ENCODE assay signal across 25 cellular contexts in genomic region chr3:42680256-42680655, GRCh38. TPM values are rescaled to one million over a fixed set of nuclear protein-coding genes. Genes with fewer than 3 reads are reported as not detected.
A peak's percentile ranks its signal among the peaks of the same experiment; 100 is the strongest.
DNase-seq lines count a peak whose midpoint lies in the region; ATAC-seq lines count a peak whose summit lies in the region.
"Had no signal": no experiment of that assay in that cellular context is flagged by ENCODE, and none has a peak within 500 bp of the region (broad histone marks: within the 10 kb centered on the region; RNA-seq: fewer than 3 reads in every experiment).

No MANE protein-coding gene starts in this region.

- H3K9me3 Mint-ChIP-seq in activated T-cell treated with anti-CD3 and anti-CD28 coated beads, Interleukin-2, amount 50 U/mL, for 72 hours = peaks cover 12 to 14% of the 10 kb centered on the region in 2 donors

- no peak for DNase-seq in activated T-cell treated with anti-CD3 and anti-CD28 coated beads, Interleukin-2, amount 50 U/mL, for 72 hours
- DNase-seq in activated T-cell treated with anti-CD3 and anti-CD28 coated beads, Interleukin-2, amount 50 U/mL, for 48 hours = no peak
- DNase-seq in RKO (ENCODE audit: low spot score) (peak; percentile 28), fibroblast of peridontal ligament (ENCODE audit: extremely low read depth) (peak; percentile 60), stromal cell of bone marrow (ENCODE audit: low read depth) (peak; percentile 38), HT-29 (ENCODE audit: low spot score) (no peak)
- DNase-seq: 8988T; activated CD4-positive, alpha-beta T cell treated with anti-CD3 and anti-CD28 coated beads, Interleukin-2, amount 10 ng/mL, durations not matched to agents 24 days and 14 days; endodermal cell; heart left ventricle; left colon; NCI-H187 treated with DMSO at 0.1 percent for 48 hours; NCI-H69; RPMI8226; stimulated activated CD4-positive, alpha-beta T cell treated with anti-CD3 and anti-CD28 coated beads, Interleukin-1b, Interleukin-23, amount 100 ng/mL, for 48 hours; T-helper 17 cell had no signal

- no peak overlapping the region for H3K27ac Mint-ChIP-seq in activated T-cell treated with anti-CD3 and anti-CD28 coated beads, Interleukin-2, amount 50 U/mL, for 72 hours
- H3K27ac Mint-ChIP-seq: activated CD4-positive, alpha-beta T cell treated with anti-CD3 and anti-CD28 coated beads, Interleukin-2, amount 10 ng/mL, durations not matched to agents 24 days and 14 days; B cell; brain; endodermal cell; stimulated activated memory B cell treated with anti-CD40 and anti-IgM and Interleukin-4, amounts not matched to agents 10 μg/mL and 1 μg/mL and 100 μg/mL, for 72 hours; T-helper 17 cell had no signal

- peak; percentile 22 to 42 for ATAC-seq in activated T-cell treated with anti-CD3 and anti-CD28 coated beads, Interleukin-2, amount 50 U/mL, for 72 hours (replicated peaks in 1 of 2)
- no peak for ATAC-seq in GM19463 (IDR thresholded peaks at IDR 0.05; ENCODE audit: unreplicated experiment)
- no peak for ATAC-seq in HG03175 (IDR thresholded peaks at IDR 0.05; ENCODE audit: unreplicated experiment)
- ATAC-seq: heart left ventricle; left colon; stimulated activated memory B cell treated with anti-CD40 and anti-IgM and Interleukin-4, amounts not matched to agents 10 μg/mL and 1 μg/mL and 100 μg/mL, for 72 hours; T-helper 17 cell had no signal

- H3K4me3 Mint-ChIP-seq in activated T-cell treated with anti-CD3 and anti-CD28 coated beads, Interleukin-2, amount 50 U/mL, for 72 hours = no peak overlapping the region
- H3K4me3 Mint-ChIP-seq: activated CD4-positive, alpha-beta T cell treated with anti-CD3 and anti-CD28 coated beads, Interleukin-2, amount 10 ng/mL, durations not matched to agents 24 days and 14 days; B cell; brain; endodermal cell; stimulated activated memory B cell treated with anti-CD40 and anti-IgM and Interleukin-4, amounts not matched to agents 10 μg/mL and 1 μg/mL and 100 μg/mL, for 72 hours; T-helper 17 cell had no signal

- H3K27me3 Mint-ChIP-seq in activated T-cell treated with anti-CD3 and anti-CD28 coated beads, Interleukin-2, amount 50 U/mL, for 72 hours (ENCODE audit: low read depth) = peaks cover 25% of the 10 kb centered on the region

- H3K36me3 Mint-ChIP-seq in activated T-cell treated with anti-CD3 and anti-CD28 coated beads, Interleukin-2, amount 50 U/mL, for 72 hours (ENCODE audit: insufficient read depth in 2 of 2) = peaks cover 18 to 20% of the 10 kb centered on the region in 2 donors
- H3K36me3 Mint-ChIP-seq: brain had no signal

- H3K4me1 Mint-ChIP-seq in activated T-cell treated with anti-CD3 and anti-CD28 coated beads, Interleukin-2, amount 50 U/mL, for 72 hours (ENCODE audit: low read depth) = peaks cover 33% of the 10 kb centered on the region
- H3K4me1 Mint-ChIP-seq: activated CD4-positive, alpha-beta T cell treated with anti-CD3 and anti-CD28 coated beads, Interleukin-2, amount 10 ng/mL, durations not matched to agents 24 days and 14 days; B cell; endodermal cell; stimulated activated memory B cell treated with anti-CD40 and anti-IgM and Interleukin-4, amounts not matched to agents 10 μg/mL and 1 μg/mL and 100 μg/mL, for 72 hours had no signal

RNA-seq across cellular contexts. Expression of gene KLHL40, which starts 5.1 kb away (rescaled TPM):
- total RNA-seq in activated T-cell treated with anti-CD3 and anti-CD28 coated beads, Interleukin-2, amount 50 U/mL, for 72 hours = not detected
- total RNA-seq in HT-29 (2014; rRNA removed; shearing (Covaris generic)) = not detected in 2 replicates
- total RNA-seq: activated CD4-positive, alpha-beta T cell treated with anti-CD3 and anti-CD28 coated beads, Interleukin-2, amount 10 ng/mL, durations not matched to agents 24 days and 14 days; B cell; Caco-2; Daoy; endodermal cell; H1; left colon; T-helper 17 cell; thoracic aorta had no signal

RNA-seq across cellular contexts. Expression of gene HHATL, which starts 22.3 kb away (rescaled TPM):
- not detected for total RNA-seq in activated T-cell treated with anti-CD3 and anti-CD28 coated beads, Interleukin-2, amount 50 U/mL, for 72 hours
- total RNA-seq in HT-29 (2014; rRNA removed; shearing (Covaris generic)) = not detected in 2 replicates
- total RNA-seq: activated CD4-positive, alpha-beta T cell treated with anti-CD3 and anti-CD28 coated beads, Interleukin-2, amount 10 ng/mL, durations not matched to agents 24 days and 14 days; B cell; Caco-2; Daoy; endodermal cell; H1; T-helper 17 cell; thoracic aorta had no signal

RNA-seq across cellular contexts. Expression of gene ZBTB47, which starts 26.8 kb away (rescaled TPM):
- total RNA-seq in activated T-cell treated with anti-CD3 and anti-CD28 coated beads, Interleukin-2, amount 50 U/mL, for 72 hours = under 1 TPM; 0.55 to 0.69 TPM
- total RNA-seq in HT-29 (2014; rRNA removed; shearing (Covaris generic)) = 1.1 TPM in 2 replicates

Comparison
In these comparisons a context has a peak if more than half of its experiments do, and no peak if none do; other contexts are left out.
1. ATAC-seq: peak in activated T-cell treated with anti-CD3 and anti-CD28 coated beads, Interleukin-2, amount 50 U/mL, for 72 hours (2 of 2); none in GM19463 (single experiment) and HG03175 (single experiment).
2. DNase-seq: peak in RKO (single experiment), fibroblast of peridontal ligament (single experiment) and stromal cell of bone marrow (single experiment); none in activated T-cell treated with anti-CD3 and anti-CD28 coated beads, Interleukin-2, amount 50 U/mL, for 72 hours (0 of 2), activated T-cell treated with anti-CD3 and anti-CD28 coated beads, Interleukin-2, amount 50 U/mL, for 48 hours (0 of 2) and HT-29 (single experiment).